In the genomic region with DNA sequence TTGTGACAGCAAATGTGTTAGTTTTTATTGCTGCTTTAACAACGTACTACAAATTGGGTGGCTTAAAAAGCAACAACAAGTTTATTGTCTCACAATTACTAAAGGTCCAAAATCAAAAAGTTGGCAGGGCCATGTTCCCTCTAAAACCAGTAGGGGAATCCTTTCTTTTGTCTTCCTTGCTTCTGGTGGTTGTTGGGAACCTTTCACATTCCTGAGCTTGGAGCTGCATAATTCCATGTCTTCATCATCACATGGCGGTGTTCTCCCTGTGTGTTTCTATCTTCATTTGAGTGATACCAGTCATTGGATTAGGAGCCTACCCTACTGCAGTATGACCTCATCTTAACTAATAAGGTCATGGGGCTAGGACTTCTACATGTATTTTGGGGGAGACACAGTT, we compare ENCODE assay signal across 18 cellular contexts. TPM values are rescaled to one million over a fixed set of nuclear protein-coding genes. Genes with fewer than 3 reads are reported as not detected.
DNase-seq lines count a peak whose midpoint lies in the region; ATAC-seq and TF ChIP-seq lines count a peak whose summit lies in the region.
"Had no signal": no experiment of that assay in that cellular context is flagged by ENCODE, and none has a peak within 500 bp of the region (broad histone marks: within the 10 kb centered on the region; RNA-seq: fewer than 3 reads in every experiment).

No MANE protein-coding gene starts in this region.

- POLR2A ChIA-PET in AG04450 (lab: Yijun Ruan, JAX): interaction anchor here (1.2 kb wide), 1 partner anchor 9 kb away, joined by 3 read pairs; no protein-coding TSS in a partner anchor

- H3K9me3 ChIP-seq in AG04450 (ENCODE audit: control insufficient read depth, insufficient read depth, low read length): no peaks in the 10 kb centered on the region
- H3K9me3 ChIP-seq: A549, tibial nerve had no signal

- H3K27me3 Mint-ChIP-seq in mesothelial cell of epicardium (ENCODE audit: low read depth): no peaks in the 10 kb centered on the region
- H3K27me3 Mint-ChIP-seq: effector memory CD8-positive, alpha-beta T cell had no signal

- no peaks in the 10 kb centered on the region for H3K27me3 ChIP-seq in AG04450 (ENCODE audit: control insufficient read depth, insufficient read depth, low read length)
- H3K27me3 ChIP-seq: tibial nerve had no signal

- H3K4me3 ChIP-seq in AG04450 (ENCODE audit: low read depth, low read length) (no peak overlapping the region), HFF-Myc (replicated peaks; ENCODE audit: low read depth, low read length) (no peak overlapping the region), choroid plexus epithelial cell (ENCODE audit: low read depth, low read length) (no peak overlapping the region)
- H3K4me3 ChIP-seq: A549, tibial nerve had no signal

- no peak overlapping the region for H3K4me3 Mint-ChIP-seq in mesothelial cell of epicardium
- H3K4me3 Mint-ChIP-seq: activated CD4-positive, alpha-beta T cell treated with anti-CD3 and anti-CD28 coated beads, Interleukin-2, amount 10 ng/mL, durations not matched to agents 7 days and 5 days; activated naive CD8-positive, alpha-beta T cell; effector memory CD8-positive, alpha-beta T cell; immature natural killer cell had no signal

- ATAC-seq in HG02938 (IDR thresholded peaks at IDR 0.05; ENCODE audit: unreplicated experiment) (no peak), GM18868 (IDR thresholded peaks at IDR 0.05; ENCODE audit: unreplicated experiment) (no peak)
- ATAC-seq: A549; effector memory CD8-positive, alpha-beta T cell had no signal

- no peaks in the 10 kb centered on the region for H3K36me3 Mint-ChIP-seq in mesothelial cell of epicardium
- H3K36me3 Mint-ChIP-seq: activated naive CD8-positive, alpha-beta T cell; immature natural killer cell had no signal

- H3K9me3 Mint-ChIP-seq in mesothelial cell of epicardium: no peaks in the 10 kb centered on the region
- H3K9me3 Mint-ChIP-seq: activated CD4-positive, alpha-beta T cell treated with anti-CD3 and anti-CD28 coated beads, Interleukin-2, amount 10 ng/mL, durations not matched to agents 7 days and 5 days; effector memory CD8-positive, alpha-beta T cell; immature natural killer cell had no signal

- no peak overlapping the region for H3K27ac Mint-ChIP-seq in mesothelial cell of epicardium
- H3K27ac Mint-ChIP-seq: activated CD4-positive, alpha-beta T cell treated with anti-CD3 and anti-CD28 coated beads, Interleukin-2, amount 10 ng/mL, durations not matched to agents 7 days and 5 days; activated naive CD8-positive, alpha-beta T cell; immature natural killer cell had no signal

- H3K4me1 Mint-ChIP-seq in mesothelial cell of epicardium: peaks cover 30% of the 10 kb centered on the region
- H3K4me1 Mint-ChIP-seq: activated CD4-positive, alpha-beta T cell treated with anti-CD3 and anti-CD28 coated beads, Interleukin-2, amount 10 ng/mL, durations not matched to agents 7 days and 5 days had no signal

- no peak for DNase-seq in AG04450 (ENCODE audit: low read depth, low spot score)
- no peak for DNase-seq in HFF-Myc (ENCODE audit: extremely low read depth, low read depth)
- peak; percentile 48 for DNase-seq in choroid plexus epithelial cell (ENCODE audit: low read depth)
- DNase-seq in kidney tubule cell (ENCODE audit: low spot score): peak; percentile 65
- DNase-seq in mesothelial cell of epicardium (ENCODE audit: low spot score in 2 of 2, unreplicated experiment in 2 of 2): no peak
- no peak for DNase-seq in SW480 (ENCODE audit: low spot score)
- DNase-seq: activated CD4-positive, alpha-beta T cell treated with anti-CD3 and anti-CD28 coated beads, Interleukin-2, amount 10 ng/mL, durations not matched to agents 7 days and 5 days; central memory CD4-positive, alpha-beta T cell; effector memory CD8-positive, alpha-beta T cell; immature natural killer cell; NCI-H2029; NCI-H526; occipital lobe had no signal

- peak; percentile 18; the same call in 1 of the 2 replicates for TF ChIP-seq CTCF in AG04450 (IDR thresholded peaks at IDR 0.05; ENCODE audit: low read depth, low read length)
- TF ChIP-seq CTCF in HFF-Myc (IDR thresholded peaks at IDR 0.05; ENCODE audit: low read depth, low read length, missing control alignments): peak; percentile 4
- peak; percentile 17 for TF ChIP-seq CTCF in choroid plexus epithelial cell (conservative IDR thresholded peaks at IDR 0.05; ENCODE audit: low read depth, low read length)
- TF ChIP-seq CTCF in mesothelial cell of epicardium (IDR thresholded peaks at IDR 0.05; ENCODE audit: unreplicated experiment): no peak

- no peak overlapping the region for H3K27ac ChIP-seq in AG04450 (ENCODE audit: low read depth, low read length)
- H3K27ac ChIP-seq: A549, tibial nerve had no signal

- CTCF ChIA-PET in AG04450 (lab: Charles Lee): interaction anchor here (0.6 to 1.2 kb wide), 3 partner anchors 21 to 257 kb away, joined by 3 to 6 read pairs (median 4); no protein-coding TSS in a partner anchor

RNA-seq across cellular contexts. Expression of a gene that starts 7.4 kb away (rescaled TPM):
- polyA plus RNA-seq in AG04450 (2011; rRNA removed): 10.7 and 15.1 TPM in 2 replicates
- 29.6 and 34.2 TPM in 2 replicates for polyA minus RNA-seq in AG04450 (2011; rRNA and poly(A)+ RNA removed)
- 36.3 to 39.9 TPM (median 36.7 TPM) in 3 replicates for total RNA-seq in mesothelial cell of epicardium

Comparison
In these comparisons a context has a peak if more than half of its experiments do, and no peak if none do; other contexts are left out.
1. DNase-seq: peak in choroid plexus epithelial cell (single experiment) and kidney tubule cell (single experiment); none in AG04450 (single experiment), HFF-Myc (single experiment), mesothelial cell of epicardium (0 of 2) and SW480 (single experiment).